ENCODE assay signal across 2 cellular contexts in genomic region chrX:129748265-129748664, GRCh38.
TF ChIP-seq lines count a peak whose summit lies in the region.

No MANE protein-coding gene starts in this region.

TF ChIP-seq in IMR-90, 13 proteins besides CTCF, POLR2A, EP300 and RAD21:
- TF ChIP-seq ELK1 (IDR thresholded peaks at IDR 0.05; ENCODE audit: borderline replicate concordance, low read depth, low read length) (no peak), CEBPB (IDR thresholded peaks at IDR 0.05; ENCODE audit: low read depth, low read length) (no peak), USF2 (IDR thresholded peaks at IDR 0.05; ENCODE audit: low read depth, low read length) (no peak), FOS (IDR thresholded peaks at IDR 0.05; ENCODE audit: low read depth, low read length) (no peak), RCOR1 (IDR thresholded peaks at IDR 0.05; ENCODE audit: insufficient replicate concordance, low read length) (no peak)

TF ChIP-seq in endothelial cell of umbilical vein, 7 proteins besides CTCF, POLR2A, EP300 and RAD21:
- no peak for TF ChIP-seq POLR2AphosphoS5 (IDR thresholded peaks at IDR 0.05; ENCODE audit: insufficient read depth, low read depth, low read length)
- TF ChIP-seq GATA2 (IDR thresholded peaks at IDR 0.05; ENCODE audit: insufficient read depth, insufficient read length, low read depth, low read length), result no peak
- no peak for TF ChIP-seq FOS (IDR thresholded peaks at IDR 0.05; ENCODE audit: borderline replicate concordance, insufficient read depth, low read length)
- no peak for TF ChIP-seq JUN (IDR thresholded peaks at IDR 0.05; ENCODE audit: borderline replicate concordance, insufficient read depth, insufficient read length, low read depth)
